17 cellular contexts compared by ENCODE assay signal in genomic region chr1:19797827-19798226, GRCh38. TPM values are rescaled to one million over a fixed set of nuclear protein-coding genes. Genes with fewer than 3 reads are reported as not detected.
DNase-seq lines count a peak whose midpoint lies in the region; TF ChIP-seq lines count a peak whose summit lies in the region.
"Had no signal": no experiment of that assay in that cellular context is flagged by ENCODE, and none has a peak within 500 bp of the region (broad histone marks: within the 10 kb centered on the region; RNA-seq: fewer than 3 reads in every experiment).

No MANE protein-coding gene starts in this region.

- H3K18ac ChIP-seq in mesenchymal stem cell (ENCODE audit: low read depth in 1 of 2, low read length in 2 of 2), result peak overlapping the region in 1 of 2 experiments; percentile 3

- no peak overlapping the region for H4K91ac ChIP-seq in mesenchymal stem cell (ENCODE audit: low read length)

- no peak overlapping the region for H3K14ac ChIP-seq in mesenchymal stem cell (ENCODE audit: low read length in 2 of 2)

- H2BK5ac ChIP-seq in mesenchymal stem cell (ENCODE audit: low read depth, low read length, poor library complexity, severe bottlenecking), result no peak overlapping the region

- H2BK120ac ChIP-seq in mesenchymal stem cell (ENCODE audit: low read depth, low read length), result no peak overlapping the region

- no peak overlapping the region for H3K4me2 ChIP-seq in mesenchymal stem cell (ENCODE audit: low read length, poor library complexity, severe bottlenecking)

- TF ChIP-seq POLR2A in tibial nerve (IDR thresholded peaks at IDR 0.05), result peak in 1 of 2 donors; percentile 19

- no peak overlapping the region for H3K4me3 ChIP-seq in mesenchymal stem cell (ENCODE audit: insufficient read depth in 1 of 2, low read depth in 1 of 2, low read length in 2 of 2)
- H3K4me3 ChIP-seq in tibial nerve, result no peak overlapping the region

- no peak overlapping the region for H3K27ac Mint-ChIP-seq in activated naive CD4-positive, alpha-beta T cell treated with anti-CD3 and anti-CD28 coated beads, Interleukin-2, amount 50 U/mL, for 24 hours

- H2BK12ac ChIP-seq in mesenchymal stem cell (ENCODE audit: low read length in 2 of 2), result no peak overlapping the region

- TF ChIP-seq EP300 in tibial nerve (IDR thresholded peaks at IDR 0.05), result no peak

- H2AK5ac ChIP-seq in mesenchymal stem cell (ENCODE audit: low read length, severe bottlenecking), result no peak overlapping the region

- H3K27me3 Mint-ChIP-seq in activated naive CD4-positive, alpha-beta T cell treated with anti-CD3 and anti-CD28 coated beads, Interleukin-2, amount 50 U/mL, for 24 hours, result no peaks in the 10 kb centered on the region

- H3K9me3 ChIP-seq in mesenchymal stem cell (ENCODE audit: control insufficient read depth, low read length) (no peaks in the 10 kb centered on the region), tibial nerve (no peaks in the 10 kb centered on the region)

- H2BK15ac ChIP-seq in mesenchymal stem cell (ENCODE audit: low read depth, poor library complexity, severe bottlenecking), result peak overlapping the region; percentile 12

- H3K4ac ChIP-seq in mesenchymal stem cell (ENCODE audit: low read depth in 1 of 2, low read length in 2 of 2), result no peak overlapping the region

- H3K23ac ChIP-seq in mesenchymal stem cell (ENCODE audit: low read length in 2 of 2), result no peak overlapping the region

- H2AFZ ChIP-seq in mesenchymal stem cell (ENCODE audit: low read depth, low read length), result no peak overlapping the region

- no peak for TF ChIP-seq CTCF in VCaP (conservative IDR thresholded peaks at IDR 0.05)
- no peak for TF ChIP-seq CTCF in tibial nerve (IDR thresholded peaks at IDR 0.05)

- H3K27me3 ChIP-seq in mesenchymal stem cell (ENCODE audit: control insufficient read depth in 1 of 2, insufficient read depth in 1 of 2, low read length in 2 of 2), result no peaks in the 10 kb centered on the region
- no peaks in the 10 kb centered on the region for H3K27me3 ChIP-seq in tibial nerve

- no peak overlapping the region for H3K9ac ChIP-seq in mesenchymal stem cell (ENCODE audit: low read length)

- H3K4me1 ChIP-seq in mesenchymal stem cell (ENCODE audit: control insufficient read depth, insufficient read depth, low read depth, low read length) (peaks cover 25% of the 10 kb centered on the region), tibial nerve (peaks cover 0 to 30% (median 13%) of the 10 kb centered on the region in 4 donors)

- H3K36me3 Mint-ChIP-seq in activated naive CD4-positive, alpha-beta T cell treated with anti-CD3 and anti-CD28 coated beads, Interleukin-2, amount 50 U/mL, for 24 hours, result peaks cover 5% of the 10 kb centered on the region

- H3K79me1 ChIP-seq in mesenchymal stem cell (replicated peaks; ENCODE audit: low read length, poor library complexity, severe bottlenecking), result peaks cover 19% of the 10 kb centered on the region

- H3K36me3 ChIP-seq in mesenchymal stem cell (ENCODE audit: control insufficient read depth in 1 of 2, insufficient read depth in 2 of 2, low read depth in 1 of 2, low read length in 2 of 2) (peaks cover 0 to 20% of the 10 kb centered on the region in 2 experiments), tibial nerve (peaks cover 0 to 12% (median 0%) of the 10 kb centered on the region in 3 donors)

- H3K9me3 Mint-ChIP-seq in activated naive CD4-positive, alpha-beta T cell treated with anti-CD3 and anti-CD28 coated beads, Interleukin-2, amount 50 U/mL, for 24 hours, result no peaks in the 10 kb centered on the region

- H3K27ac ChIP-seq in VCaP (peak overlapping the region; percentile 88), mesenchymal stem cell (ENCODE audit: low read length, poor library complexity, severe bottlenecking) (no peak overlapping the region), tibial nerve (peak overlapping the region; percentile 75 to 93 (median 90))

- peaks cover 44% of the 10 kb centered on the region for H3K4me1 Mint-ChIP-seq in activated naive CD4-positive, alpha-beta T cell treated with anti-CD3 and anti-CD28 coated beads, Interleukin-2, amount 50 U/mL, for 24 hours

- DNase-seq in activated naive CD4-positive, alpha-beta T cell treated with Interleukin-2 at 50 U/mL for 16 hours, result no peak
- DNase-seq in mesenchymal stem cell (no peak), tibial nerve (ENCODE audit: low spot score in 2 of 2) (no peak), AML-193 (lab: John Stamatoyannopoulos, UW) (no peak), T1000 (lab: John Stamatoyannopoulos, UW) (no peak)
- no peak for DNase-seq in stimulated activated CD4-positive, alpha-beta T cell treated with anti-CD3 and anti-CD28 coated beads, Interleukin-15, amount 100 ng/mL, for 24 hours
- DNase-seq: activated CD8-positive, alpha-beta memory T cell treated with anti-CD3 and anti-CD28 coated beads for 24 hours; HCEC 1CT; midbrain; NCI-H1436 had no signal

- peak overlapping the region; percentile 12 for H4K8ac ChIP-seq in mesenchymal stem cell (ENCODE audit: low read length)

- H3K4me3 Mint-ChIP-seq in activated naive CD4-positive, alpha-beta T cell treated with anti-CD3 and anti-CD28 coated beads, Interleukin-2, amount 50 U/mL, for 24 hours, result peak overlapping the region; percentile 41

- 94% methylated on average over 4 of the region's 5 CpGs for WGBS in mesenchymal stem cell
- 48 to 64% methylated on average over 5 of the region's 5 CpGs for WGBS in tibial nerve, 2 donors

RNA-seq across cellular contexts. Expression of gene TMCO4, which starts 1.9 kb away (rescaled TPM):
- polyA plus RNA-seq in mesenchymal stem cell (2013, experiment 1 of 2), result 8.1 TPM
- polyA plus RNA-seq in mesenchymal stem cell (2013, experiment 2 of 2), result 7.6 TPM
- total RNA-seq in tibial nerve, result 10 to 100 TPM; 19.3 to 37.5 (median 29.3) TPM

RNA-seq across cellular contexts. Expression of gene RNF186, which starts 17.3 kb away (rescaled TPM):
- not detected for polyA plus RNA-seq in mesenchymal stem cell (2013, experiment 1 of 2)
- polyA plus RNA-seq in mesenchymal stem cell (2013, experiment 2 of 2), result not detected
- total RNA-seq in tibial nerve, result not detected
- total RNA-seq: Daoy, glomerular endothelial cell, posterior vena cava, RPMI7951, temporal lobe had no signal
